15 cellular contexts compared by ENCODE assay signal in the genomic region with DNA sequence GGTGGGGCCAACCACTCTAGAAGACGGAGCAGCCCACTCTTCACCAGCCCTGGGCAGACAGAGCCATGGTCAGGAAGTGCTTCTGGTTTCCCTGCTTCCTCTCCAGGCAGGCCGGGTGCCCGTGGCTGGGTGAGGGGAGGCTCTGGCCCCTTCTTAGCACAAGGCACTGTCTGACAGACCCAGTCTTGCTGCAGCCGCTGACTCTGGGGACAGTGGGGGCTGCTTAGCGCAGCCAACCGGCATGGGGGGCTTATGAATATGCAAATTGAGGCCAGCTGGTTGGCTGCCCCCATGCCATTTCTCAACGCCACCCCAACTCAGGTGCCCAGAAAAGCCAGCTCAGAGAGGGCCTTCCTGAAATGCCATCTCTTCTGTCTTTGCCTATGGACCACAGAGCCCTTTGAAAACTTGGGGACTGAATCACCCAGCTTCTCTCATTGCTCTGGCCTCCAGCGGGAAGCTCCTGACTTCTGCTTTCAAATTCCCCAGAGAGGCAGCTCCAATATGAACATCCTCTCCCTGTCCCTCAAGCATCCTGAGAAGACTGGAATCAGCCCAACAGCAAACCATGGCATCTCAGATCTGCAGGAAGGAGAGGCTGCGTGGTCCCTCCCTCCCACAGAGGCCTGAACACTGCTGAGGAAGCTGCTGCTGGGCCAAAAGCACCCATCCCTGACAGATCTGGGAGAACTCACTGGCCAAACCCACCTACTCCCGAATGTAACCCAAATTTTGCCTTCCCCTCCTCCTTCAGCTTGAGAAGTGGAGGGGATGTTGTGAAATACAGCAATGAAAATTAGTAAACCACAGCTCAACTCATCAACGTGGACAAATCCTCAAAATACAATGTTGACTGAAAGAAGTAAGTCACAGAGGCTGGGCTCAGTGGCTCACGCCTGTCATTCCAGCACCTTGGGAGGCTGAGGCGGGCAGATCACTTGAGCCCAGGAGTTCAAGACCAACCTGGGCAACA. TPM values are rescaled to one million over a fixed set of nuclear protein-coding genes. Genes with fewer than 3 reads are reported as not detected.
DNase-seq lines count a peak whose midpoint lies in the region; ATAC-seq, FAIRE-seq and TF ChIP-seq lines count a peak whose summit lies in the region.
"Had no signal": no experiment of that assay in that cellular context is flagged by ENCODE, and none has a peak within 500 bp of the region (broad histone marks: within the 10 kb centered on the region; RNA-seq: fewer than 3 reads in every experiment).

A gene with protein sequence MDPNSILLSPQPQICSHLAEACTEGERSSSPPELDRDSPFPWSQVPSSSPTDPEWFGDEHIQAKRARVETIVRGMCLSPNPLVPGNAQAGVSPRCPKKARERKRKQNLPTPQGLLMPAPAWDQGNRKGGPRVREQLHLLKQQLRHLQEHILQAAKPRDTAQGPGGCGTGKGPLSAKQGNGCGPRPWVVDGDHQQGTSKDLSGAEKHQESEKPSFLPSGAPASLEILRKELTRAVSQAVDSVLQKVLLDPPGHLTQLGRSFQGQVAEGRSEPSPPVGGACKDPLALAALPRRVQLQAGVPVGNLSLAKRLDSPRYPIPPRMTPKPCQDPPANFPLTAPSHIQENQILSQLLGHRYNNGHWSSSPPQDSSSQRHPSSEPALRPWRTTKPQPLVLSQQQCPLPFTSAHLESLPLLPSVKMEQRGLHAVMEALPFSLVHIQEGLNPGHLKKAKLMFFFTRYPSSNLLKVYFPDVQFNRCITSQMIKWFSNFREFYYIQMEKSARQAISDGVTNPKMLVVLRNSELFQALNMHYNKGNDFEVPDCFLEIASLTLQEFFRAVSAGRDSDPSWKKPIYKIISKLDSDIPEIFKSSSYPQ (minus strand): TSS at position 205 of the 973 bp plus-strand sequence. CDS start 12,311 bp downstream, outside the sequence.

- no peaks in the 10 kb centered on the region for H3K27me3 Mint-ChIP-seq in memory B cell

- H3K79me2 ChIP-seq in DOHH2 (ENCODE audit: control insufficient read depth, low read length), result no peaks in the 10 kb centered on the region

- no peak for FAIRE-seq in kidney (lab: Jason Lieb, UNC)
- FAIRE-seq: islet of Langerhans had no signal

- H3K36me3 ChIP-seq in DOHH2 (ENCODE audit: control insufficient read depth, low read length), result no peaks in the 10 kb centered on the region
- H3K36me3 ChIP-seq in kidney (ENCODE audit: control insufficient read depth in 1 of 2, insufficient read depth in 2 of 2, low read length in 2 of 2), result no peaks in the 10 kb centered on the region
- H3K36me3 ChIP-seq: right lobe of liver had no signal

- intact Hi-C loops in kidney (cut with DNase I), result no loop called here

- DNase-seq in NB4 (ENCODE audit: low read depth) (peak; percentile 85), activated T-helper 1 cell treated with Interleukin-2 at 50 U/mL for 16 hours (ENCODE audit: low read depth) (peak; percentile 7), memory B cell (ENCODE audit: low spot score in 2 of 2) (no peak), NCI-H2196 (lab: John Stamatoyannopoulos, UW; ENCODE audit: unreplicated experiment) (no peak), NCI-H1930 (lab: John Stamatoyannopoulos, UW) (no peak), kidney (no peak)
- DNase-seq: DMS79, NCI-H2081, right lobe of liver had no signal

- H3K4me2 ChIP-seq in DOHH2 (ENCODE audit: low read length), result peak within 1 kb of the TSS; percentile 54

- ATAC-seq in memory B cell (ENCODE audit: low read depth) (peak; percentile 43), GM21390 (IDR thresholded peaks at IDR 0.05; ENCODE audit: unreplicated experiment) (no peak)

- H3K36me3 Mint-ChIP-seq in memory B cell, result no peaks in the 10 kb centered on the region

- H3K9ac ChIP-seq in kidney (ENCODE audit: low read length in 2 of 2), result no peak within 1 kb of the TSS

- H3K4me3 Mint-ChIP-seq in memory B cell, result peak within 1 kb of the TSS; percentile 46

- H4K20me1 ChIP-seq in DOHH2 (ENCODE audit: control insufficient read depth, insufficient read depth, low read depth, low read length), result no peaks in the 10 kb centered on the region

- peaks cover 4% of the 10 kb centered on the region; the same call in 1 of the 2 replicates for H3F3A ChIP-seq in DOHH2 (ENCODE audit: control insufficient read depth, insufficient read depth)

- H3K4me1 ChIP-seq in DOHH2 (ENCODE audit: control insufficient read depth, low read length) (peaks cover 26% of the 10 kb centered on the region), kidney (ENCODE audit: control insufficient read depth in 1 of 2, insufficient read depth in 1 of 2, low read depth in 1 of 2, low read length in 2 of 2) (peaks cover 0 to 2% of the 10 kb centered on the region in 2 donors)

- H3K9me3 Mint-ChIP-seq in memory B cell, result no peaks in the 10 kb centered on the region

- no peaks in the 10 kb centered on the region for H3K9me3 ChIP-seq in DOHH2 (ENCODE audit: control insufficient read depth, insufficient read depth, low read length)
- no peaks in the 10 kb centered on the region for H3K9me3 ChIP-seq in kidney (ENCODE audit: control insufficient read depth in 1 of 2, low read length in 2 of 2)
- H3K9me3 ChIP-seq: right lobe of liver had no signal

- no peak within 1 kb of the TSS for H3K27ac Mint-ChIP-seq in memory B cell

- H3K9me2 ChIP-seq in DOHH2 (replicated peaks; ENCODE audit: control insufficient read depth, low read length), result no peaks in the 10 kb centered on the region

- peaks cover 26% of the 10 kb centered on the region for H3K4me1 Mint-ChIP-seq in memory B cell

- H3K27ac ChIP-seq in DOHH2 (ENCODE audit: low read depth, low read length) (no peak within 1 kb of the TSS), kidney (ENCODE audit: low read depth in 2 of 2, low read length in 2 of 2) (no peak within 1 kb of the TSS)
- H3K27ac ChIP-seq: right lobe of liver had no signal

- TF ChIP-seq CTCF in DOHH2 (IDR thresholded peaks at IDR 0.05; ENCODE audit: low read depth, low read length, poor library complexity, severe bottlenecking) (no peak), NB4 (IDR thresholded peaks at IDR 0.05; ENCODE audit: low read depth, low read length) (no peak), kidney (IDR thresholded peaks at IDR 0.05; ENCODE audit: borderline replicate concordance, extremely low read depth, insufficient read depth) (no peak)

- peaks cover 6% of the 10 kb centered on the region; the same call in 1 of the 2 replicates for H3K27me3 ChIP-seq in DOHH2 (ENCODE audit: control insufficient read depth, low read length)
- H3K27me3 ChIP-seq: right lobe of liver had no signal

- TF ChIP-seq POLR2A in NB4 (IDR thresholded peaks at IDR 0.05; ENCODE audit: extremely low read depth, insufficient read length), result no peak

- peak within 1 kb of the TSS; percentile 20; the same call in 1 of the 2 replicates for H3K4me3 ChIP-seq in DOHH2 (ENCODE audit: low read length)
- H3K4me3 ChIP-seq in NB4 (ENCODE audit: low read depth, low read length), result peak within 1 kb of the TSS; percentile 28
- no peak within 1 kb of the TSS for H3K4me3 ChIP-seq in kidney (ENCODE audit: low read length in 2 of 2)
- H3K4me3 ChIP-seq: right lobe of liver had no signal

RNA-seq across cellular contexts. Expression of the gene that starts here (rescaled TPM):
- not detected for total RNA-seq in kidney
- polyA plus RNA-seq in kidney (ENCODE audit: insufficient read depth, low read depth, low replicate concordance), result not detected
- total RNA-seq: cerebellum; right lobe of liver; T-helper 2 cell treated with Interferon-gamma antibody and Interleukin-4, amounts not matched to agents 100 ng/mL and 5 ng/mL, for 36 hours; temporal lobe had no signal

Comparison
In these comparisons a context has a peak if more than half of its experiments do, and no peak if none do; other contexts are left out.
1. H3K4me3 ChIP-seq: peak in DOHH2 (single experiment) and NB4 (single experiment); none in kidney (0 of 2).
2. DNase-seq: peak in NB4 (single experiment) and activated T-helper 1 cell treated with Interleukin-2 at 50 U/mL for 16 hours (single experiment); none in memory B cell (0 of 2), NCI-H2196 (single experiment), NCI-H1930 (0 of 2) and kidney (single experiment).